In genomic region chr11:99584822-99585221, GRCh38 we compare ENCODE assay signal across 14 cellular contexts.
DNase-seq lines count a peak whose midpoint lies in the region; ATAC-seq and TF ChIP-seq lines count a peak whose summit lies in the region.
"Had no signal": no experiment of that assay in that cellular context is flagged by ENCODE, and none has a peak within 500 bp of the region (broad histone marks: within the 10 kb centered on the region; RNA-seq: fewer than 3 reads in every experiment).

No MANE protein-coding gene starts in this region.

- no TSS peak for BruUV-seq in mammary epithelial cell (replicated peaks; lab: Mats Ljungman, UMichigan)

- H3K9ac ChIP-seq in mammary epithelial cell (ENCODE audit: insufficient read depth, low read length) = no peak overlapping the region
- H3K9ac ChIP-seq: BLaER1 had no signal

- intact Hi-C loops in sciatic nerve (cut with DNase I) = no loop called here
- intact Hi-C loops in mammary epithelial cell (cut with micrococcal nuclease) = no loop called here

- TF ChIP-seq CTCF in foreskin keratinocyte (conservative IDR thresholded peaks at IDR 0.05) (no peak), mammary epithelial cell (conservative IDR thresholded peaks at IDR 0.05 in 1 of 2, IDR thresholded peaks at IDR 0.05 in 1 of 2; ENCODE audit: extremely low read depth in 1 of 2, insufficient read depth in 1 of 2, low read depth in 1 of 2, low read length in 2 of 2) (no peak)

- H3K4me1 ChIP-seq in foreskin keratinocyte = no peaks in the 10 kb centered on the region
- H3K4me1 ChIP-seq in mammary epithelial cell (ENCODE audit: insufficient read depth, low read length) = no peaks in the 10 kb centered on the region
- H3K4me1 ChIP-seq: BLaER1 had no signal

- CTCF ChIA-PET in mammary epithelial cell (lab: Charles Lee; ENCODE audit: low non-redundant PET) = no interaction called here

- H4K20me1 ChIP-seq in mammary epithelial cell (ENCODE audit: insufficient read depth, low read length) = no peaks in the 10 kb centered on the region
- H4K20me1 ChIP-seq: BLaER1 had no signal

- dilution Hi-C loops in mammary epithelial cell (cut with HindIII; ENCODE audit: low sequenced_read_pairs) = no loop called here

- no peaks in the 10 kb centered on the region for H3K36me3 ChIP-seq in mammary epithelial cell (ENCODE audit: insufficient read depth, low read length)
- H3K36me3 ChIP-seq: BLaER1 had no signal

- H3K27ac ChIP-seq in foreskin keratinocyte = no peak overlapping the region
- no peak overlapping the region for H3K27ac ChIP-seq in mammary epithelial cell (ENCODE audit: insufficient read depth, low read depth, low read length)
- H3K27ac ChIP-seq: BLaER1 had no signal

- H3K79me2 ChIP-seq in mammary epithelial cell (ENCODE audit: insufficient read depth, low read length) = no peaks in the 10 kb centered on the region

- no peaks in the 10 kb centered on the region for H3K9me3 ChIP-seq in mammary epithelial cell (replicated peaks; ENCODE audit: insufficient read depth, low read length)
- H3K9me3 ChIP-seq: BLaER1 had no signal

- ATAC-seq in foreskin keratinocyte (no peak), sciatic nerve (peak; percentile 81)
- ATAC-seq: HepG2 had no signal

- no peak overlapping the region for H2AFZ ChIP-seq in mammary epithelial cell (ENCODE audit: low read depth, low read length)

- in situ Hi-C loops in mammary epithelial cell (cut with MboI; ENCODE audit: low sequenced_read_pairs in 2 of 2) = no loop called here

- H3K4me3 ChIP-seq in mammary epithelial cell (replicated peaks in 1 of 3; ENCODE audit: insufficient read depth in 1 of 3, low read depth in 2 of 3, low read length in 3 of 3) = no peak overlapping the region
- H3K4me3 ChIP-seq: BLaER1 had no signal

- DNase-seq in NCI-H226 (peak; percentile 51), brain pericyte (ENCODE audit: low read depth, low spot score) (peak; percentile 20), foreskin keratinocyte (peak; percentile 4 to 46), sciatic nerve (ENCODE audit: low spot score) (no peak), NCI-H748 (lab: John Stamatoyannopoulos, UW; ENCODE audit: unreplicated experiment) (no peak), UCSD-AML1 (lab: John Stamatoyannopoulos, UW; ENCODE audit: unreplicated experiment) (no peak), mammary epithelial cell (no peak)
- DNase-seq: 8988T; CD4-positive, alpha-beta memory T cell; DMS79 treated with DMSO at 0.1 percent for 48 hours; GF-D8; H9 had no signal

- no peaks in the 10 kb centered on the region for H3K27me3 ChIP-seq in foreskin keratinocyte
- no peaks in the 10 kb centered on the region for H3K27me3 ChIP-seq in mammary epithelial cell (ENCODE audit: insufficient read depth, low read length)
- H3K27me3 ChIP-seq: BLaER1 had no signal

- H3K4me2 ChIP-seq in mammary epithelial cell (ENCODE audit: insufficient read depth, low read depth, low read length) = no peak overlapping the region
- H3K4me2 ChIP-seq: BLaER1 had no signal

Comparison
In these comparisons a context has a peak if more than half of its experiments do, and no peak if none do; other contexts are left out.
1. DNase-seq: peak in NCI-H226 (single experiment), brain pericyte (single experiment) and foreskin keratinocyte (2 of 2); none in sciatic nerve (single experiment), NCI-H748 (single experiment), UCSD-AML1 (single experiment) and mammary epithelial cell (single experiment).